3 cellular contexts compared by ENCODE assay signal in the genomic region with DNA sequence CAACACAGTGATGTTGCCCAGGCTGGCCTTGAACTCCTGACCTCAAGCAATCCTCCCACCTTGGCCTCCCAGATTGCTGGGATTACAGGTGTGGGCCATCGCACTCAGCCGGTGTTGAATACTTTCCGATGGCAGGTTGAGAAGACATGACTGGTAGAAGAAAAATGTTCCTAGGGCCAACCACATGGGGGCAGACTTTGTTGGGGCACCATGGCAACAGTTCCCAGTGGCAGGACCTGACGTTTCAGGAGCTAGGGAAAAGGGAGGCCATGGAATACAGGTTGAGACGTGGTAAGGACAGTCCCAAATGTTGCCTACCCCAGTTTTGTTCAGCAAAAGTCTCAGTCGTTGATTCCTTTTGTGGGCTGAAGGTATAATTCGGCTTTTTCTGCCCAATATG.
TF ChIP-seq lines count a peak whose summit lies in the region.

No MANE protein-coding gene starts in this region.

TF ChIP-seq in SK-N-SH, 30 proteins besides CTCF, POLR2A, EP300 and RAD21 (continued from another document):
- TF ChIP-seq PBX3 (IDR thresholded peaks at IDR 0.05) (no peak), FOXM1 (IDR thresholded peaks at IDR 0.05; ENCODE audit: low read depth) (no peak)

TF ChIP-seq in SK-N-SH treated with all-trans-retinoic acid at 6 μM for 48 hours, 23 proteins besides CTCF, POLR2A, EP300 and RAD21 (continued from another document):
- no peak for TF ChIP-seq CSDC2 (CRISPR knock-in tag; IDR thresholded peaks at IDR 0.05)
- TF ChIP-seq ZFP30 (CRISPR knock-in tag; IDR thresholded peaks at IDR 0.05), result no peak
- no peak for TF ChIP-seq PPARA (CRISPR knock-in tag; IDR thresholded peaks at IDR 0.05; ENCODE audit: borderline replicate concordance)
- no peak for TF ChIP-seq ZNF565 (CRISPR knock-in tag; conservative IDR thresholded peaks at IDR 0.05; ENCODE audit: low read depth)
- TF ChIP-seq POU6F1 (CRISPR knock-in tag; IDR thresholded peaks at IDR 0.05; ENCODE audit: borderline replicate concordance, low read depth), result no peak
- TF ChIP-seq TOX (CRISPR knock-in tag; IDR thresholded peaks at IDR 0.05; ENCODE audit: borderline replicate concordance), result no peak
- TF ChIP-seq TCF4 (CRISPR knock-in tag; IDR thresholded peaks at IDR 0.05; ENCODE audit: borderline replicate concordance), result no peak
- no peak for TF ChIP-seq ZFP3 (CRISPR knock-in tag; IDR thresholded peaks at IDR 0.05)
- TF ChIP-seq, protein P1, sequence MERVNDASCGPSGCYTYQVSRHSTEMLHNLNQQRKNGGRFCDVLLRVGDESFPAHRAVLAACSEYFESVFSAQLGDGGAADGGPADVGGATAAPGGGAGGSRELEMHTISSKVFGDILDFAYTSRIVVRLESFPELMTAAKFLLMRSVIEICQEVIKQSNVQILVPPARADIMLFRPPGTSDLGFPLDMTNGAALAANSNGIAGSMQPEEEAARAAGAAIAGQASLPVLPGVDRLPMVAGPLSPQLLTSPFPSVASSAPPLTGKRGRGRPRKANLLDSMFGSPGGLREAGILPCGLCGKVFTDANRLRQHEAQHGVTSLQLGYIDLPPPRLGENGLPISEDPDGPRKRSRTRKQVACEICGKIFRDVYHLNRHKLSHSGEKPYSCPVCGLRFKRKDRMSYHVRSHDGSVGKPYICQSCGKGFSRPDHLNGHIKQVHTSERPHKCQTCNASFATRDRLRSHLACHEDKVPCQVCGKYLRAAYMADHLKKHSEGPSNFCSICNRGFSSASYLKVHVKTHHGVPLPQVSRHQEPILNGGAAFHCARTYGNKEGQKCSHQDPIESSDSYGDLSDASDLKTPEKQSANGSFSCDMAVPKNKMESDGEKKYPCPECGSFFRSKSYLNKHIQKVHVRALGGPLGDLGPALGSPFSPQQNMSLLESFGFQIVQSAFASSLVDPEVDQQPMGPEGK (CRISPR knock-in tag; IDR thresholded peaks at IDR 0.05; ENCODE audit: borderline replicate concordance), result no peak
- no peak for TF ChIP-seq TSHZ2 (CRISPR knock-in tag; IDR thresholded peaks at IDR 0.05)
- TF ChIP-seq SNAI2 (CRISPR knock-in tag; IDR thresholded peaks at IDR 0.05), result no peak
- TF ChIP-seq, protein P2, sequence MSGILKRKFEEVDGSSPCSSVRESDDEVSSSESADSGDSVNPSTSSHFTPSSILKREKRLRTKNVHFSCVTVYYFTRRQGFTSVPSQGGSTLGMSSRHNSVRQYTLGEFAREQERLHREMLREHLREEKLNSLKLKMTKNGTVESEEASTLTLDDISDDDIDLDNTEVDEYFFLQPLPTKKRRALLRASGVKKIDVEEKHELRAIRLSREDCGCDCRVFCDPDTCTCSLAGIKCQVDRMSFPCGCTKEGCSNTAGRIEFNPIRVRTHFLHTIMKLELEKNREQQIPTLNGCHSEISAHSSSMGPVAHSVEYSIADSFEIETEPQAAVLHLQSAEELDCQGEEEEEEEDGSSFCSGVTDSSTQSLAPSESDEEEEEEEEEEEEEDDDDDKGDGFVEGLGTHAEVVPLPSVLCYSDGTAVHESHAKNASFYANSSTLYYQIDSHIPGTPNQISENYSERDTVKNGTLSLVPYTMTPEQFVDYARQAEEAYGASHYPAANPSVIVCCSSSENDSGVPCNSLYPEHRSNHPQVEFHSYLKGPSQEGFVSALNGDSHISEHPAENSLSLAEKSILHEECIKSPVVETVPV (CRISPR knock-in tag; IDR thresholded peaks at IDR 0.05), result no peak

TF ChIP-seq in HCT116, 20 proteins besides CTCF, POLR2A, EP300 and RAD21 (continued from another document):
- TF ChIP-seq ATF3 (IDR thresholded peaks at IDR 0.05) (no peak), ZBTB33 (IDR thresholded peaks at IDR 0.05; ENCODE audit: extremely low read depth, insufficient replicate concordance, low read length) (no peak), CBX3 (IDR thresholded peaks at IDR 0.05; ENCODE audit: low read depth) (no peak), TCF7L2 (IDR thresholded peaks at IDR 0.05; ENCODE audit: borderline replicate concordance, extremely low read depth, insufficient read depth, insufficient read length) (no peak), EZH2phosphoT487 (IDR thresholded peaks at IDR 0.05; ENCODE audit: borderline replicate concordance) (no peak), EGR1 (IDR thresholded peaks at IDR 0.05; ENCODE audit: low read depth) (no peak)
